In the genomic region with DNA sequence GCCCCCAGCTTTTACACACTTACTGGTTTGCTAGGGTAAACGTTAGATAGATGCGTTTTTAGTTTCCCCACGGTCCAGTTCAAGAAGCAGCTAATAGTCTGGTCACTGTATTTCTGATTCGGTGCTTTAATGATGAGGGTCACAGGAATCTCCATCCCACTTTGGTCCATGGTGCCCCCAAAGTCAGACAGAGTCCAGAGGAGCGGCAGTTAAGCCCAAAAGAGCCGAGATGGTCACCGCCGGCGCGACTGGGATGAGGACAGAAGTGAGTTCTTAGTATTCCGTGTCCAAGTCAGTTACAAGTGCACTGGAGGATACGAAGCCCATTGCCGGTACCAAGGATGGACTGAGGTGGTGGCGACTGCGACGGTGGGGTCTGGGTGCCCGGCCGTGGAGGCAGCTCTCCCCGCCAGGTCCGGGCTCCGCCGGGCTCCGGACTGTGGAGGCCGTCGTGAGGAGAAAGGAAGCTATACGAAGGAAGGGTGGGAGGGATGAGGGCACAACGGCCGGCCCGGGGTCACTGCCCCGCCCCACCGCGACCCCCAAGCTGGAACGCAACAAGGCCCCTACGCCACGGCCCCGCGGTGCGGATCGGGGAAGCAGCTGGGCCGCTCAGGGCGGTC, we compare ENCODE assay signal across 8 cellular contexts. TPM values are rescaled to one million over a fixed set of nuclear protein-coding genes. Genes with fewer than 3 reads are reported as not detected.
A peak's percentile ranks its signal among the peaks of the same experiment; 100 is the strongest.
DNase-seq lines count a peak whose midpoint lies in the region; ATAC-seq and TF ChIP-seq lines count a peak whose summit lies in the region.

No MANE protein-coding gene starts in this region.

- ATAC-seq in GM18907 (IDR thresholded peaks at IDR 0.05; ENCODE audit: unreplicated experiment) = peak; percentile 32
- ATAC-seq in HG03135 (IDR thresholded peaks at IDR 0.05; ENCODE audit: unreplicated experiment) = peak; percentile 24
- ATAC-seq in SK-N-SH treated with all-trans-retinoic acid at 6 μM for 48 hours = peak; percentile 53

- H3K9me3 ChIP-seq in AG04450 (ENCODE audit: control insufficient read depth, insufficient read depth, low read length) = peaks cover 10% of the 10 kb centered on the region
- no peaks in the 10 kb centered on the region for H3K9me3 ChIP-seq in endocrine pancreas (ENCODE audit: control insufficient read depth, low read length)
- no peaks in the 10 kb centered on the region for H3K9me3 ChIP-seq in muscle layer of duodenum (ENCODE audit: control insufficient read depth in 1 of 2, low read length in 2 of 2)

- H3K27ac ChIP-seq in AG04450 (ENCODE audit: low read depth, low read length) = peak overlapping the region; percentile 82
- H3K27ac ChIP-seq in muscle layer of duodenum (ENCODE audit: low read length) = peak overlapping the region; percentile 94

- TF ChIP-seq CTCF in AG04450 (IDR thresholded peaks at IDR 0.05; ENCODE audit: low read depth, low read length) = no peak

- CTCF ChIA-PET in AG04450 (lab: Charles Lee) = interaction anchor here (1.3 to 8.0 kb wide), 4 partner anchors 14 to 213 kb away, joined by 3 to 53 read pairs (median 5); no protein-coding TSS in a partner anchor

- H3K36me3 ChIP-seq in endocrine pancreas (ENCODE audit: control insufficient read depth, insufficient read depth, low read length) (no peaks in the 10 kb centered on the region), muscle layer of duodenum (ENCODE audit: control insufficient read depth in 1 of 2, insufficient read depth in 2 of 2, low read length in 2 of 2) (no peaks in the 10 kb centered on the region)

- peak overlapping the region; percentile 90 for H3K9ac ChIP-seq in endocrine pancreas (ENCODE audit: control insufficient read depth, insufficient read depth, low read length)

- H3K4me1 ChIP-seq in endocrine pancreas (ENCODE audit: control insufficient read depth, insufficient read depth, low read length) (peaks cover 26% of the 10 kb centered on the region), muscle layer of duodenum (ENCODE audit: control insufficient read depth in 1 of 2, insufficient read depth in 2 of 2, low read length in 2 of 2) (peaks cover 16 to 45% of the 10 kb centered on the region in 2 donors)

- H3K27me3 ChIP-seq in AG04450 (ENCODE audit: control insufficient read depth, insufficient read depth, low read length) (no peaks in the 10 kb centered on the region), endocrine pancreas (ENCODE audit: control insufficient read depth, insufficient read depth, low read length) (no peaks in the 10 kb centered on the region), muscle layer of duodenum (ENCODE audit: low read depth, low read length) (no peaks in the 10 kb centered on the region)

- H3K4me3 ChIP-seq in AG04450 (ENCODE audit: low read depth, low read length) = peak overlapping the region; percentile 75
- H3K4me3 ChIP-seq in endocrine pancreas (ENCODE audit: control insufficient read depth, insufficient read depth, low read length) = peak overlapping the region; percentile 88
- peak overlapping the region; percentile 90 to 93 for H3K4me3 ChIP-seq in muscle layer of duodenum (ENCODE audit: low read depth in 1 of 2, low read length in 2 of 2)

- no peak for DNase-seq in AG04450 (ENCODE audit: low read depth, low spot score)
- DNase-seq in GOT3 (lab: John Stamatoyannopoulos, UW) = no peak
- DNase-seq in retina = no peak

- POLR2A ChIA-PET in AG04450 (lab: Yijun Ruan, JAX) = interaction anchor here (0.6 to 3.0 kb wide), 4 partner anchors 19 to 128 kb away, joined by 3 to 17 read pairs (median 3); a partner anchor contains a TSS

TF ChIP-seq in SK-N-SH treated with all-trans-retinoic acid at 6 μM for 48 hours, 23 proteins besides CTCF, POLR2A, EP300 and RAD21:
- peak; percentile 12; the same call in 1 of the 2 replicates for TF ChIP-seq ZNF70 (CRISPR knock-in tag; IDR thresholded peaks at IDR 0.05)
- TF ChIP-seq ESRRG (CRISPR knock-in tag; IDR thresholded peaks at IDR 0.05) = no peak

RNA-seq across cellular contexts. Expression of a gene that starts 0.7 kb away (rescaled TPM):
- polyA plus RNA-seq in AG04450 (2011; rRNA removed) = 42.7 and 43.3 TPM in 2 replicates
- polyA minus RNA-seq in AG04450 (2011; rRNA and poly(A)+ RNA removed) = 70.2 and 84.6 TPM in 2 replicates
